ENCODE assay signal across 22 cellular contexts in genomic region chr15:93121089-93121488, GRCh38. TPM values are rescaled to one million over a fixed set of nuclear protein-coding genes. Genes with fewer than 3 reads are reported as not detected.
"Had no signal": no experiment of that assay in that cellular context is flagged by ENCODE, and none has a peak within 500 bp of the region (broad histone marks: within the 10 kb centered on the region; RNA-seq: fewer than 3 reads in every experiment).

No MANE protein-coding gene starts in this region.

- H3K27ac ChIP-seq: brain microvascular endothelial cell, foreskin keratinocyte, ovary, spleen, thoracic aorta, upper lobe of right lung had no signal

- DNase-seq: activated CD4-positive, alpha-beta T cell treated with anti-CD3 and anti-CD28 coated beads, Interleukin-2, amount 50 U/mL, for 1 hour; activated CD8-positive, alpha-beta memory T cell treated with anti-CD3 and anti-CD28 coated beads for 24 hours; activated naive CD4-positive, alpha-beta T cell; activated naive CD8-positive, alpha-beta T cell treated with anti-CD3 and anti-CD28 coated beads, Interleukin-2, amount 10 ng/mL, durations not matched to agents 7 days and 5 days; brain microvascular endothelial cell; effector memory CD4-positive, alpha-beta T cell; foreskin keratinocyte; glutamatergic neuron; hypothalamus; kidney; left ventricle myocardium inferior; mucosa of descending colon; naive thymus-derived CD4-positive, alpha-beta T cell; ovary; spleen; upper lobe of right lung had no signal

- H3K4me3 Mint-ChIP-seq: activated naive CD8-positive, alpha-beta T cell treated with anti-CD3 and anti-CD28 coated beads, Interleukin-2, amount 10 ng/mL, durations not matched to agents 7 days and 5 days; activated T-helper 1 cell treated with anti-CD3 and anti-CD28 coated beads, Interleukin-12 subunit alpha, Interleukin-12 subunit beta, Interleukin-2, Interleukin-4 antibody, amounts not matched to agents 30 ng/mL and 10 ng/mL and 1 ng/mL, durations not matched to agents 14 hours and 24 hours and 36 hours; dendritic cell treated with granulocyte-macrophage colony-stimulating factor and Interleukin-4, amounts not matched to agents 40 ng/mL and 50 ng/mL, for 4 days; naive thymus-derived CD4-positive, alpha-beta T cell had no signal

- H3K4me3 ChIP-seq: left ventricle myocardium inferior, mucosa of descending colon, ovary, spleen, thoracic aorta, upper lobe of right lung had no signal

- H3K36me3 ChIP-seq: brain microvascular endothelial cell, left ventricle myocardium inferior, ovary, spleen, thoracic aorta, upper lobe of right lung had no signal

- H3K4me1 ChIP-seq: foreskin keratinocyte, left ventricle myocardium inferior, spleen, upper lobe of right lung had no signal

- H3K36me3 Mint-ChIP-seq: activated naive CD8-positive, alpha-beta T cell treated with anti-CD3 and anti-CD28 coated beads, Interleukin-2, amount 10 ng/mL, durations not matched to agents 7 days and 5 days; naive thymus-derived CD4-positive, alpha-beta T cell had no signal

- H3K27ac Mint-ChIP-seq: activated naive CD8-positive, alpha-beta T cell treated with anti-CD3 and anti-CD28 coated beads, Interleukin-2, amount 10 ng/mL, durations not matched to agents 7 days and 5 days; activated T-helper 1 cell treated with anti-CD3 and anti-CD28 coated beads, Interleukin-12 subunit alpha, Interleukin-12 subunit beta, Interleukin-2, Interleukin-4 antibody, amounts not matched to agents 30 ng/mL and 10 ng/mL and 1 ng/mL, durations not matched to agents 14 hours and 24 hours and 36 hours; dendritic cell treated with granulocyte-macrophage colony-stimulating factor and Interleukin-4, amounts not matched to agents 40 ng/mL and 50 ng/mL, for 4 days had no signal

- ATAC-seq: activated CD4-positive, CD25-positive, alpha-beta regulatory T cell treated with anti-CD3 and anti-CD28 coated beads, Interleukin-2, amount 50 U/mL, for 24 hours; foreskin keratinocyte; mucosa of descending colon; naive thymus-derived CD4-positive, alpha-beta T cell; sciatic nerve; upper lobe of right lung had no signal

- H3K9me3 Mint-ChIP-seq: activated naive CD8-positive, alpha-beta T cell treated with anti-CD3 and anti-CD28 coated beads, Interleukin-2, amount 10 ng/mL, durations not matched to agents 7 days and 5 days; activated T-helper 1 cell treated with anti-CD3 and anti-CD28 coated beads, Interleukin-12 subunit alpha, Interleukin-12 subunit beta, Interleukin-2, Interleukin-4 antibody, amounts not matched to agents 30 ng/mL and 10 ng/mL and 1 ng/mL, durations not matched to agents 14 hours and 24 hours and 36 hours; dendritic cell treated with granulocyte-macrophage colony-stimulating factor and Interleukin-4, amounts not matched to agents 40 ng/mL and 50 ng/mL, for 4 days; naive thymus-derived CD4-positive, alpha-beta T cell had no signal

- H3K27me3 ChIP-seq: brain microvascular endothelial cell, foreskin keratinocyte, ovary, upper lobe of right lung had no signal

RNA-seq across cellular contexts. Expression of gene RGMA, which starts 32.1 kb away (rescaled TPM):
- total RNA-seq: pulmonary artery endothelial cell had no signal
- polyA plus RNA-seq: naive thymus-derived CD4-positive, alpha-beta T cell had no signal
